In genomic region chr6:87698618-87699017, GRCh38 we compare ENCODE assay signal across 8 cellular contexts. TPM values are rescaled to one million over a fixed set of nuclear protein-coding genes. Genes with fewer than 3 reads are reported as not detected.
DNase-seq lines count a peak whose midpoint lies in the region; ATAC-seq and TF ChIP-seq lines count a peak whose summit lies in the region.

No MANE protein-coding gene starts in this region.

- no peak for TF ChIP-seq CTCF in type B pancreatic cell (conservative IDR thresholded peaks at IDR 0.05)

- H3K36me3 Mint-ChIP-seq in stimulated activated naive CD8-positive, alpha-beta T cell treated with anti-CD3 and anti-CD28 coated beads, Interleukin-15, Interleukin-2, amounts not matched to agents 100 ng/mL and 50 ng/mL, for 24 hours (ENCODE audit: low read depth): peaks cover 28% of the 10 kb centered on the region
- H3K36me3 Mint-ChIP-seq in activated naive CD8-positive, alpha-beta T cell treated with anti-CD3 and anti-CD28 coated beads, Interleukin-2, amount 10 ng/mL, durations not matched to agents 7 days and 5 days: peaks cover 19% of the 10 kb centered on the region
- H3K36me3 Mint-ChIP-seq in type B pancreatic cell: peaks cover 15% of the 10 kb centered on the region

- H3K9me3 Mint-ChIP-seq in stimulated activated naive CD8-positive, alpha-beta T cell treated with anti-CD3 and anti-CD28 coated beads, Interleukin-15, Interleukin-2, amounts not matched to agents 100 ng/mL and 50 ng/mL, for 24 hours: no peaks in the 10 kb centered on the region
- no peaks in the 10 kb centered on the region for H3K9me3 Mint-ChIP-seq in activated naive CD8-positive, alpha-beta T cell treated with anti-CD3 and anti-CD28 coated beads, Interleukin-2, amount 10 ng/mL, durations not matched to agents 7 days and 5 days
- no peaks in the 10 kb centered on the region for H3K9me3 Mint-ChIP-seq in type B pancreatic cell

- peak overlapping the region; percentile 95 for H3K4me3 Mint-ChIP-seq in stimulated activated naive CD8-positive, alpha-beta T cell treated with anti-CD3 and anti-CD28 coated beads, Interleukin-15, Interleukin-2, amounts not matched to agents 100 ng/mL and 50 ng/mL, for 24 hours
- peak overlapping the region; percentile 99 for H3K4me3 Mint-ChIP-seq in activated naive CD8-positive, alpha-beta T cell treated with anti-CD3 and anti-CD28 coated beads, Interleukin-2, amount 10 ng/mL, durations not matched to agents 7 days and 5 days
- peak overlapping the region; percentile 94 for H3K4me3 Mint-ChIP-seq in type B pancreatic cell

- ATAC-seq in stimulated activated naive CD8-positive, alpha-beta T cell treated with anti-CD3 and anti-CD28 coated beads, Interleukin-15, Interleukin-2, amounts not matched to agents 100 U/mL and 50 U/mL, for 24 hours: no peak
- no peak for ATAC-seq in activated naive CD8-positive, alpha-beta T cell treated with anti-CD3 and anti-CD28 coated beads, Interleukin-2, amount 10 ng/mL, durations not matched to agents 7 days and 5 days (ENCODE audit: low read depth)

- peaks cover 62% of the 10 kb centered on the region for H3K4me1 Mint-ChIP-seq in stimulated activated naive CD8-positive, alpha-beta T cell treated with anti-CD3 and anti-CD28 coated beads, Interleukin-15, Interleukin-2, amounts not matched to agents 100 ng/mL and 50 ng/mL, for 24 hours (ENCODE audit: low read depth)
- peaks cover 39% of the 10 kb centered on the region for H3K4me1 Mint-ChIP-seq in activated naive CD8-positive, alpha-beta T cell treated with anti-CD3 and anti-CD28 coated beads, Interleukin-2, amount 10 ng/mL, durations not matched to agents 7 days and 5 days
- peaks cover 41% of the 10 kb centered on the region for H3K4me1 Mint-ChIP-seq in type B pancreatic cell (ENCODE audit: unreplicated experiment)

- peak overlapping the region; percentile 28 for H3K27ac Mint-ChIP-seq in stimulated activated naive CD8-positive, alpha-beta T cell treated with anti-CD3 and anti-CD28 coated beads, Interleukin-15, Interleukin-2, amounts not matched to agents 100 ng/mL and 50 ng/mL, for 24 hours
- peak overlapping the region; percentile 58 for H3K27ac Mint-ChIP-seq in activated naive CD8-positive, alpha-beta T cell treated with anti-CD3 and anti-CD28 coated beads, Interleukin-2, amount 10 ng/mL, durations not matched to agents 7 days and 5 days
- H3K27ac Mint-ChIP-seq in type B pancreatic cell: peak overlapping the region; percentile 61

- DNase-seq in stimulated activated naive CD8-positive, alpha-beta T cell treated with anti-CD3 and anti-CD28 coated beads, Interleukin-15, Interleukin-2, amounts not matched to agents 100 U/mL and 50 U/mL, for 24 hours: no peak
- no peak for DNase-seq in activated naive CD8-positive, alpha-beta T cell treated with anti-CD3 and anti-CD28 coated beads, Interleukin-2, amount 10 ng/mL, durations not matched to agents 7 days and 5 days
- DNase-seq in kidney tubule cell (ENCODE audit: low spot score) (peak; percentile 60), type B pancreatic cell (ENCODE audit: extremely low spot score, unreplicated experiment) (no peak), LoVo (ENCODE audit: low spot score) (no peak), cortex of kidney (lab: John Stamatoyannopoulos, UW) (no peak)
- DNase-seq in stimulated activated naive CD4-positive, alpha-beta T cell treated with Interleukin-2 at 50 U/mL for 16 hours (lab: John Stamatoyannopoulos, UW): no peak

- no peaks in the 10 kb centered on the region for H3K27me3 Mint-ChIP-seq in stimulated activated naive CD8-positive, alpha-beta T cell treated with anti-CD3 and anti-CD28 coated beads, Interleukin-15, Interleukin-2, amounts not matched to agents 100 ng/mL and 50 ng/mL, for 24 hours
- no peaks in the 10 kb centered on the region for H3K27me3 Mint-ChIP-seq in activated naive CD8-positive, alpha-beta T cell treated with anti-CD3 and anti-CD28 coated beads, Interleukin-2, amount 10 ng/mL, durations not matched to agents 7 days and 5 days
- no peaks in the 10 kb centered on the region for H3K27me3 Mint-ChIP-seq in type B pancreatic cell

- POLR2A ChIA-PET in activated naive CD8-positive, alpha-beta T cell treated with anti-CD3 and anti-CD28 coated beads, Interleukin-2, amount 10 ng/mL, durations not matched to agents 7 days and 5 days (lab: Charles Lee): interaction anchor here (0.6 kb wide), 2 partner anchors 21 to 56 kb away, joined by 3 to 4 read pairs; no protein-coding TSS in a partner anchor

RNA-seq across cellular contexts. Expression of gene AKIRIN2, which starts 3.4 kb away (rescaled TPM):
- total RNA-seq in activated naive CD8-positive, alpha-beta T cell treated with anti-CD3 and anti-CD28 coated beads, Interleukin-2, amount 10 ng/mL, durations not matched to agents 7 days and 5 days: 10 to 100 TPM; 45.3 to 51.8 TPM
- 57.2 and 61.7 TPM in 2 replicates for total RNA-seq in type B pancreatic cell (ENCODE audit: low replicate concordance)
